Comparison of ENCODE assay signal across 8 cellular contexts in genomic region chr20:31603822-31604566, GRCh38. TPM values are rescaled to one million over a fixed set of nuclear protein-coding genes. Genes with fewer than 3 reads are reported as not detected.
DNase-seq lines count a peak whose midpoint lies in the region; ATAC-seq and TF ChIP-seq lines count a peak whose summit lies in the region.

No MANE protein-coding gene starts in this region.

- peak; percentile 85 for DNase-seq in DND-41
- peak; percentile 79 for DNase-seq in HFF-Myc (ENCODE audit: extremely low read depth, low read depth)
- peak; percentile 99 to 100 for DNase-seq in NCI-H1930 (lab: John Stamatoyannopoulos, UW)
- DNase-seq in T-helper 17 cell = peak; percentile 53 to 71 (median 64)
- DNase-seq in left ventricle myocardium superior = peak; percentile 94
- DNase-seq in posterior vena cava (ENCODE audit: low spot score) = peak; percentile 98
- peak; percentile 98 for DNase-seq in transverse colon

- H2AFZ ChIP-seq in DND-41 (ENCODE audit: low read depth, low read length) = peak overlapping the region; percentile 85

- peak overlapping the region; percentile 2 for H3K27ac Mint-ChIP-seq in T-helper 17 cell

- peak overlapping the region; percentile 96 for H3K4me3 Mint-ChIP-seq in T-helper 17 cell

- 8 to 9% methylated on average over 12 to 41 of the region's 43 CpGs for WGBS in transverse colon (ENCODE audit: low coverage in 1 of 2), 2 donors

- H3K4me1 Mint-ChIP-seq in T-helper 17 cell = peaks cover 26% of the 10 kb centered on the region

- no peaks in the 10 kb centered on the region for H4K20me1 ChIP-seq in DND-41 (ENCODE audit: insufficient read depth, low read length)

- H3K79me2 ChIP-seq in DND-41 (ENCODE audit: insufficient read depth, low read length) = no peaks in the 10 kb centered on the region

- no peak for TF ChIP-seq CTCF in DND-41 (IDR thresholded peaks at IDR 0.05; ENCODE audit: borderline replicate concordance, extremely low read depth, low read length, poor library complexity, severe bottlenecking)
- no peak for TF ChIP-seq CTCF in HFF-Myc (IDR thresholded peaks at IDR 0.05; ENCODE audit: low read depth, low read length, missing control alignments)
- TF ChIP-seq CTCF in transverse colon (IDR thresholded peaks at IDR 0.05) = no peak

- intact Hi-C loops in left ventricle myocardium superior (cut with micrococcal nuclease) (no loop called here), posterior vena cava (cut with DNase I) (no loop called here), transverse colon (cut with DNase I; ENCODE audit: low total_unique reads) (no loop called here)

- no peaks in the 10 kb centered on the region for H3K36me3 ChIP-seq in DND-41 (ENCODE audit: insufficient read depth, low read length)
- no peaks in the 10 kb centered on the region for H3K36me3 ChIP-seq in transverse colon

- in situ Hi-C loops in transverse colon (cut with MboI; ENCODE audit: low pct_ligation_motif_present in 1 of 4, low pct_unique_long_range_greater_than_20kb in 1 of 4, low sequenced_read_pairs in 3 of 4) = no loop called here

- peak overlapping the region; percentile 97 for H3K4me2 ChIP-seq in DND-41 (ENCODE audit: insufficient read depth, low read length)

- ATAC-seq in DND-41 (ENCODE audit: insufficient read depth, low read depth) = peak; percentile 48
- peak; percentile 53 for ATAC-seq in T-helper 17 cell
- peak; percentile 81 for ATAC-seq in left ventricle myocardium superior

- TF ChIP-seq EP300 in transverse colon (IDR thresholded peaks at IDR 0.05; ENCODE audit: low read depth) = peak; percentile 90

- H3K4me3 ChIP-seq in DND-41 (ENCODE audit: low read depth in 1 of 2, low read length in 2 of 2) (peak overlapping the region; percentile 34 to 70; a peak in 3 of 4 replicates), HFF-Myc (replicated peaks; ENCODE audit: low read depth, low read length) (peak overlapping the region; percentile 99), transverse colon (peak overlapping the region; percentile 61 to 85 (median 72))

- H3K4me1 ChIP-seq in DND-41 (ENCODE audit: insufficient read depth, low read length) (peaks cover 39% of the 10 kb centered on the region), transverse colon (peaks cover 16 to 51% (median 44%) of the 10 kb centered on the region in 4 donors)

- peak; percentile 70 for TF ChIP-seq POLR2A in transverse colon (IDR thresholded peaks at IDR 0.05)

- H3K27me3 Mint-ChIP-seq in T-helper 17 cell = peaks cover 35% of the 10 kb centered on the region

- H3K9me3 ChIP-seq in DND-41 (ENCODE audit: insufficient read depth, low read length, severe bottlenecking) (no peaks in the 10 kb centered on the region), T-helper 17 cell (ENCODE audit: control insufficient read depth, low read length, poor library complexity, severe bottlenecking) (no peaks in the 10 kb centered on the region), transverse colon (no peaks in the 10 kb centered on the region)

- peak overlapping the region; percentile 42; the same call in 1 of the 2 replicates for H3K27ac ChIP-seq in DND-41 (ENCODE audit: low read length)
- peak overlapping the region; percentile 70 for H3K27ac ChIP-seq in angular gyrus (ENCODE audit: low read depth, low read length)
- H3K27ac ChIP-seq in transverse colon = peak overlapping the region; percentile 91 to 93 (median 92)

- H3K27me3 ChIP-seq in DND-41 (ENCODE audit: insufficient read depth, low read length, poor library complexity) = peaks cover 26% of the 10 kb centered on the region
- H3K27me3 ChIP-seq in transverse colon = no peaks in the 10 kb centered on the region

- peak overlapping the region; percentile 62 for H3K9ac ChIP-seq in DND-41 (ENCODE audit: low read depth, low read length)

- peaks cover 2% of the 10 kb centered on the region for H3K36me3 Mint-ChIP-seq in T-helper 17 cell (ENCODE audit: low read depth)

RNA-seq across cellular contexts. Expression of gene ID1, which starts 1.1 kb away (rescaled TPM):
- total RNA-seq in T-helper 17 cell (1 to 10 TPM; 3.5 to 6.8 TPM), left ventricle myocardium superior (99.2 TPM), posterior vena cava (100 to 1,000 TPM; 117 to 145 TPM), transverse colon (1,000 to 10,000 TPM in 1 of 4 donors, 100 to 1,000 TPM in 3; 516 to 1,015 (median 933) TPM)

RNA-seq across cellular contexts. Expression of gene COX4I2, which starts 33.7 kb away (rescaled TPM):
- not detected for total RNA-seq in T-helper 17 cell
- 10.1 TPM for total RNA-seq in left ventricle myocardium superior
- total RNA-seq in posterior vena cava = 1 to 10 TPM; 2.5 to 6.5 TPM
- not detected for total RNA-seq in transverse colon

Comparison
In these comparisons a context has a peak if more than half of its experiments do, and no peak if none do; other contexts are left out.
1. Peak in every context shown above with its lines: DNase-seq, ATAC-seq, H3K4me3 ChIP-seq and H3K27ac ChIP-seq.
2. H3K27ac ChIP-seq: peak in every context shown above with its lines; median percentile 92 in transverse colon; 70 in angular gyrus; 42 in DND-41.
3. RNA of gene ID1, which starts 1.1 kb away (total RNA-seq): 516 to 1,015 TPM in transverse colon, 117 to 145 TPM in posterior vena cava and 99.2 TPM in left ventricle myocardium superior (single experiment); 3.5 to 6.8 TPM in T-helper 17 cell; every median in the first group is over 10 times any median in the second.